ENCODE assay signal across 9 cellular contexts in genomic region chrX:40169193-40170086, GRCh38.
A peak's percentile ranks its signal among the peaks of the same experiment; 100 is the strongest.
DNase-seq lines count a peak whose midpoint lies in the region; ATAC-seq and TF ChIP-seq lines count a peak whose summit lies in the region.
"Had no signal": no experiment of that assay in that cellular context is flagged by ENCODE, and none has a peak within 500 bp of the region (broad histone marks: within the 10 kb centered on the region; RNA-seq: fewer than 3 reads in every experiment).

No MANE protein-coding gene starts in this region.

- peaks cover 0 to 60% (median 19%) of the 10 kb centered on the region in 4 donors for H3K4me1 ChIP-seq in tibial nerve

- no peaks in the 10 kb centered on the region for H3K36me3 ChIP-seq in tibial nerve

- peaks cover 0 to 3% (median 0%) of the 10 kb centered on the region in 9 donors for H3K9me3 Mint-ChIP-seq in naive thymus-derived CD8-positive, alpha-beta T cell

- peaks cover 0 to 41% of the 10 kb centered on the region in 2 donors for H3K27me3 ChIP-seq in tibial nerve

- no peaks in the 10 kb centered on the region for H3K36me3 Mint-ChIP-seq in naive thymus-derived CD8-positive, alpha-beta T cell

- peak overlapping the region in 3 of 4 donors; percentile 58 to 96 (median 96) for H3K27ac ChIP-seq in tibial nerve
- H3K27ac ChIP-seq: epithelial cell of prostate had no signal

- no peak for TF ChIP-seq EP300 in tibial nerve (IDR thresholded peaks at IDR 0.05)

- no peak for DNase-seq in GM12864 (ENCODE audit: low read depth)
- DNase-seq in NCI-H2196 treated with DMSO at 0.1 percent for 48 hours (lab: John Stamatoyannopoulos, UW; ENCODE audit: unreplicated experiment): peak; percentile 30
- peak; percentile 54 for DNase-seq in dedifferentiated amniotic fluid mesenchymal stem cell (ENCODE audit: extremely low spot score)
- peak in 9 of 10 donors; percentile 54 to 90 (median 76) for DNase-seq in naive thymus-derived CD8-positive, alpha-beta T cell
- no peak for DNase-seq in tibial nerve (ENCODE audit: low spot score in 2 of 2)
- no peak for DNase-seq in COLO829 (ENCODE audit: low spot score)

- WGBS in tibial nerve, 2 donors: 37 to 48% methylated on average over 18 to 44 of the region's 44 CpGs

- peaks cover 16 to 58% (median 50%) of the 10 kb centered on the region in 4 donors for H3K4me1 Mint-ChIP-seq in naive thymus-derived CD8-positive, alpha-beta T cell

- H3K9me3 ChIP-seq in tibial nerve: no peaks in the 10 kb centered on the region

- peak overlapping the region; percentile 85 to 94 (median 90) for H3K4me3 Mint-ChIP-seq in naive thymus-derived CD8-positive, alpha-beta T cell

- TF ChIP-seq POLR2A in tibial nerve (IDR thresholded peaks at IDR 0.05): no peak

- TF ChIP-seq CTCF in GM12864 (IDR thresholded peaks at IDR 0.05; ENCODE audit: low read depth, low read length, missing control alignments) (peak; percentile 51), tibial nerve (IDR thresholded peaks at IDR 0.05) (peak; percentile 21 to 39 (median 36))

- H3K27me3 Mint-ChIP-seq in naive thymus-derived CD8-positive, alpha-beta T cell: no peaks in the 10 kb centered on the region

- peak overlapping the region; percentile 96 to 99 (median 99) for H3K27ac Mint-ChIP-seq in naive thymus-derived CD8-positive, alpha-beta T cell

- ATAC-seq in HG02798 (IDR thresholded peaks at IDR 0.05; ENCODE audit: poor library complexity, unreplicated experiment): peak; percentile 47
- ATAC-seq in activated CD4-positive, CD25-positive, alpha-beta regulatory T cell treated with anti-CD3 and anti-CD28 coated beads, Interleukin-2, amount 50 U/mL, for 24 hours: peak; percentile 48 to 55
- ATAC-seq in naive thymus-derived CD8-positive, alpha-beta T cell: peak; percentile 55 to 68

- POLR2A ChIA-PET in naive thymus-derived CD8-positive, alpha-beta T cell (lab: Charles Lee): interaction anchor here (0.6 to 16.4 kb wide), 13 partner anchors 6 to 1365 kb away, joined by 3 to 269 read pairs (median 6); partner anchors contain the start of gene BCOR

- H3K4me3 ChIP-seq in GM12864 (ENCODE audit: low read depth, low read length) (peak overlapping the region; percentile 22), tibial nerve (no peak overlapping the region)

Comparison
In these comparisons a context has a peak if more than half of its experiments do, and no peak if none do; other contexts are left out.
1. DNase-seq: peak in NCI-H2196 treated with DMSO at 0.1 percent for 48 hours (single experiment), dedifferentiated amniotic fluid mesenchymal stem cell (single experiment) and naive thymus-derived CD8-positive, alpha-beta T cell (9 of 10); none in GM12864 (single experiment), tibial nerve (0 of 2) and COLO829 (single experiment).
2. Peak in every context shown above with its lines, with median percentiles within 50 percentile points of each other: ATAC-seq.